2 cellular contexts compared by ENCODE assay signal in the genomic region with DNA sequence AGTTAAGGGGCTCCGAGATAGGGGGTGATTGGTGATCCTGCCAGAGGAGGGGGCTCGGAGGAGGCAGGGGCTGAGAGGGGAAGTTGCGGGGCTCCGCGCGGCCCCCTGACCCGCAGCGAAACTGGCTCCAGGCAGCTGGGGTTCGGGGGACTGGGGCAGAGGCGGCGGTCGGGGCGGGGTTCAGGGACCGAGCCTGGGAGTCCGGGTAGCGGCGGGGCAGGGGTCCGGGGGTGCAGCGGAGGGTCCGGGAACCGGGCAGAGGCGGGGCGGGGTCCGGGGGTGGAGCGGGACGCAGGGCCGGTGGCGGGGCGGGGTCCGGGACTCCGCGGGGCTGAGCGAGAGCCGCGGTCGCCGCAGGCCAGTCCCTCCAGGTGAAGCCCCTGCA.
TF ChIP-seq lines count a peak whose summit lies in the region.

No MANE protein-coding gene starts in this region.

TF ChIP-seq in HepG2, 621 proteins besides CTCF, POLR2A, EP300 and RAD21:
- TF ChIP-seq, protein P1, sequence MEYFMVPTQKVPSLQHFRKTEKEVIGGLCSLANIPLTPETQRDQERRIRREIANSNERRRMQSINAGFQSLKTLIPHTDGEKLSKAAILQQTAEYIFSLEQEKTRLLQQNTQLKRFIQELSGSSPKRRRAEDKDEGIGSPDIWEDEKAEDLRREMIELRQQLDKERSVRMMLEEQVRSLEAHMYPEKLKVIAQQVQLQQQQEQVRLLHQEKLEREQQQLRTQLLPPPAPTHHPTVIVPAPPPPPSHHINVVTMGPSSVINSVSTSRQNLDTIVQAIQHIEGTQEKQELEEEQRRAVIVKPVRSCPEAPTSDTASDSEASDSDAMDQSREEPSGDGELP (IDR thresholded peaks at IDR 0.05; ENCODE audit: borderline replicate concordance, low read depth), result no peak
- TF ChIP-seq HNRNPH1 (optimal IDR thresholded peaks at IDR 0.05; ENCODE audit: low read depth, low read length), result no peak
- TF ChIP-seq, protein P2, sequence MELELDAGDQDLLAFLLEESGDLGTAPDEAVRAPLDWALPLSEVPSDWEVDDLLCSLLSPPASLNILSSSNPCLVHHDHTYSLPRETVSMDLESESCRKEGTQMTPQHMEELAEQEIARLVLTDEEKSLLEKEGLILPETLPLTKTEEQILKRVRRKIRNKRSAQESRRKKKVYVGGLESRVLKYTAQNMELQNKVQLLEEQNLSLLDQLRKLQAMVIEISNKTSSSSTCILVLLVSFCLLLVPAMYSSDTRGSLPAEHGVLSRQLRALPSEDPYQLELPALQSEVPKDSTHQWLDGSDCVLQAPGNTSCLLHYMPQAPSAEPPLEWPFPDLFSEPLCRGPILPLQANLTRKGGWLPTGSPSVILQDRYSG (CRISPR knock-in tag; IDR thresholded peaks at IDR 0.05), result no peak
- TF ChIP-seq, protein P3, sequence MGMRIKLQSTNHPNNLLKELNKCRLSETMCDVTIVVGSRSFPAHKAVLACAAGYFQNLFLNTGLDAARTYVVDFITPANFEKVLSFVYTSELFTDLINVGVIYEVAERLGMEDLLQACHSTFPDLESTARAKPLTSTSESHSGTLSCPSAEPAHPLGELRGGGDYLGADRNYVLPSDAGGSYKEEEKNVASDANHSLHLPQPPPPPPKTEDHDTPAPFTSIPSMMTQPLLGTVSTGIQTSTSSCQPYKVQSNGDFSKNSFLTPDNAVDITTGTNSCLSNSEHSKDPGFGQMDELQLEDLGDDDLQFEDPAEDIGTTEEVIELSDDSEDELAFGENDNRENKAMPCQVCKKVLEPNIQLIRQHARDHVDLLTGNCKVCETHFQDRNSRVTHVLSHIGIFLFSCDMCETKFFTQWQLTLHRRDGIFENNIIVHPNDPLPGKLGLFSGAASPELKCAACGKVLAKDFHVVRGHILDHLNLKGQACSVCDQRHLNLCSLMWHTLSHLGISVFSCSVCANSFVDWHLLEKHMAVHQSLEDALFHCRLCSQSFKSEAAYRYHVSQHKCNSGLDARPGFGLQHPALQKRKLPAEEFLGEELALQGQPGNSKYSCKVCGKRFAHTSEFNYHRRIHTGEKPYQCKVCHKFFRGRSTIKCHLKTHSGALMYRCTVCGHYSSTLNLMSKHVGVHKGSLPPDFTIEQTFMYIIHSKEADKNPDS (CRISPR knock-in tag; IDR thresholded peaks at IDR 0.05), result no peak
- no peak for TF ChIP-seq SRF (IDR thresholded peaks at IDR 0.05; ENCODE audit: low read depth, low read length)
- no peak for TF ChIP-seq ZNF558 (CRISPR knock-in tag; IDR thresholded peaks at IDR 0.05; ENCODE audit: borderline replicate concordance)

TF ChIP-seq in neural cell, 6 proteins besides CTCF, POLR2A, EP300 and RAD21:
- TF ChIP-seq MXI1 (conservative IDR thresholded peaks at IDR 0.05; ENCODE audit: poor library complexity, severe bottlenecking), result no peak
- no peak for TF ChIP-seq TAF1 (IDR thresholded peaks at IDR 0.05; ENCODE audit: low read depth)
- TF ChIP-seq, protein P4, sequence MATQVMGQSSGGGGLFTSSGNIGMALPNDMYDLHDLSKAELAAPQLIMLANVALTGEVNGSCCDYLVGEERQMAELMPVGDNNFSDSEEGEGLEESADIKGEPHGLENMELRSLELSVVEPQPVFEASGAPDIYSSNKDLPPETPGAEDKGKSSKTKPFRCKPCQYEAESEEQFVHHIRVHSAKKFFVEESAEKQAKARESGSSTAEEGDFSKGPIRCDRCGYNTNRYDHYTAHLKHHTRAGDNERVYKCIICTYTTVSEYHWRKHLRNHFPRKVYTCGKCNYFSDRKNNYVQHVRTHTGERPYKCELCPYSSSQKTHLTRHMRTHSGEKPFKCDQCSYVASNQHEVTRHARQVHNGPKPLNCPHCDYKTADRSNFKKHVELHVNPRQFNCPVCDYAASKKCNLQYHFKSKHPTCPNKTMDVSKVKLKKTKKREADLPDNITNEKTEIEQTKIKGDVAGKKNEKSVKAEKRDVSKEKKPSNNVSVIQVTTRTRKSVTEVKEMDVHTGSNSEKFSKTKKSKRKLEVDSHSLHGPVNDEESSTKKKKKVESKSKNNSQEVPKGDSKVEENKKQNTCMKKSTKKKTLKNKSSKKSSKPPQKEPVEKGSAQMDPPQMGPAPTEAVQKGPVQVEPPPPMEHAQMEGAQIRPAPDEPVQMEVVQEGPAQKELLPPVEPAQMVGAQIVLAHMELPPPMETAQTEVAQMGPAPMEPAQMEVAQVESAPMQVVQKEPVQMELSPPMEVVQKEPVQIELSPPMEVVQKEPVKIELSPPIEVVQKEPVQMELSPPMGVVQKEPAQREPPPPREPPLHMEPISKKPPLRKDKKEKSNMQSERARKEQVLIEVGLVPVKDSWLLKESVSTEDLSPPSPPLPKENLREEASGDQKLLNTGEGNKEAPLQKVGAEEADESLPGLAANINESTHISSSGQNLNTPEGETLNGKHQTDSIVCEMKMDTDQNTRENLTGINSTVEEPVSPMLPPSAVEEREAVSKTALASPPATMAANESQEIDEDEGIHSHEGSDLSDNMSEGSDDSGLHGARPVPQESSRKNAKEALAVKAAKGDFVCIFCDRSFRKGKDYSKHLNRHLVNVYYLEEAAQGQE (IDR thresholded peaks at IDR 0.05; ENCODE audit: borderline replicate concordance), result no peak
- no peak for TF ChIP-seq SMC3 (conservative IDR thresholded peaks at IDR 0.05; ENCODE audit: poor library complexity)
- no peak for TF ChIP-seq POLR2AphosphoS5 (IDR thresholded peaks at IDR 0.05)
- TF ChIP-seq EZH2 (IDR thresholded peaks at IDR 0.05; ENCODE audit: borderline replicate concordance, insufficient read depth, low read length, poor library complexity, severe bottlenecking), result no peak
